Comparison of ENCODE assay signal across 8 cellular contexts in the genomic region with DNA sequence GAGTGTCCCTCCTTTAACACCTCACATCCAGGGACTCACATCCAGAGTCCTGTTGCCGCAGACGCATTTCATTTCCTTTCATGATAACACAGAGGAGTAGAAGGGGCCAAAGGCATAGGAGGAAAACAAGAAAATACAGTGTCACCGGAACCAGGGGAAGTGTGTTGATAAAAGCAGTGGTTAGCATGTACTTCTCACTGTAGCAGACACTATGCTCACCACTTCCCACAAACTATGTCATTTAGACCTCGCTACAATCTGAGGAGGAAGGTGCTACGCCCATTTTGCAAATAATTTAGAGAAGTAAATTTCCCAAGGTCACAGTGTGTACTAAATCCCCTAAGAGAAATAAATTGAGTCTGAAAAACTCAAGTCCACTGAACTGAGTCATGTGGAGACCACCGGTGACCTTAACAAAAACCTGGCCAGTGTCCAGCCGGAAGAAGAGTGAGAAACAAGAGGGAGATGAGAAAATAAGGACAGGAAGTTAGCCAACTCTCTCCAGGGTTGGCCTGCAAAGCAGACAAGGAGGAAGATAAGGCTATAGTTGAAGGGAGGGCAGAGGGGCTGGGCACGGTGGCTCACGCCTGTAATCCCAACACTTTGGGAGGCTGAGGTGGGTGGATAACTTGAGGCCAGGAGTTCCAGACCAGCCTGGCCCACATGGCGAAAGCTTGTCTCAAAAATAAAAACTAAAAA. TPM values are rescaled to one million over a fixed set of nuclear protein-coding genes. Genes with fewer than 3 reads are reported as not detected.
A peak's percentile ranks its signal among the peaks of the same experiment; 100 is the strongest.
DNase-seq lines count a peak whose midpoint lies in the region; ATAC-seq and TF ChIP-seq lines count a peak whose summit lies in the region.

No MANE protein-coding gene starts in this region.

- DNase-seq in activated naive CD4-positive, alpha-beta T cell treated with Interleukin-2 at 50 U/mL for 16 hours: no peak
- DNase-seq in activated naive CD8-positive, alpha-beta T cell treated with anti-CD3 and anti-CD28 coated beads, Interleukin-2, amount 50 U/mL, for 24 hours: no peak
- DNase-seq in ovary (peak in 4 of 5 donors; percentile 30 to 51 (median 44)), osteocyte (ENCODE audit: extremely low spot score, unreplicated experiment) (no peak)

- no peak overlapping the region for H3K27ac ChIP-seq in ovary

- TF ChIP-seq CTCF in ovary (IDR thresholded peaks at IDR 0.05) (no peak), osteocyte (IDR thresholded peaks at IDR 0.05) (no peak)

- H3K27me3 Mint-ChIP-seq in activated naive CD4-positive, alpha-beta T cell treated with anti-CD3 and anti-CD28 coated beads, Interleukin-2, amount 50 U/mL, for 24 hours: peaks cover 5% of the 10 kb centered on the region
- peaks cover 3% of the 10 kb centered on the region for H3K27me3 Mint-ChIP-seq in activated naive CD8-positive, alpha-beta T cell treated with anti-CD3 and anti-CD28 coated beads, Interleukin-2, amount 50 U/mL, for 24 hours
- peaks cover 13% of the 10 kb centered on the region for H3K27me3 Mint-ChIP-seq in osteocyte (ENCODE audit: unreplicated experiment)

- no peaks in the 10 kb centered on the region for H3K9me3 ChIP-seq in ovary

- peak overlapping the region; percentile 41 for H3K4me3 Mint-ChIP-seq in activated naive CD4-positive, alpha-beta T cell treated with anti-CD3 and anti-CD28 coated beads, Interleukin-2, amount 50 U/mL, for 24 hours
- no peak overlapping the region for H3K4me3 Mint-ChIP-seq in activated naive CD8-positive, alpha-beta T cell treated with anti-CD3 and anti-CD28 coated beads, Interleukin-2, amount 50 U/mL, for 24 hours
- no peak overlapping the region for H3K4me3 Mint-ChIP-seq in osteocyte (ENCODE audit: unreplicated experiment)

- peak; percentile 81 for ATAC-seq in HG03342 (IDR thresholded peaks at IDR 0.05; ENCODE audit: unreplicated experiment)
- peak; percentile 74 for ATAC-seq in activated naive CD8-positive, alpha-beta T cell treated with anti-CD3 and anti-CD28 coated beads, Interleukin-2, amount 50 U/mL, for 24 hours
- ATAC-seq in HG03520 (IDR thresholded peaks at IDR 0.05; ENCODE audit: unreplicated experiment): no peak
- ATAC-seq in GM18873 (IDR thresholded peaks at IDR 0.05; ENCODE audit: low FRiP score, unreplicated experiment): no peak

- H3K27ac Mint-ChIP-seq in activated naive CD4-positive, alpha-beta T cell treated with anti-CD3 and anti-CD28 coated beads, Interleukin-2, amount 50 U/mL, for 24 hours: peak overlapping the region; percentile 86
- H3K27ac Mint-ChIP-seq in activated naive CD8-positive, alpha-beta T cell treated with anti-CD3 and anti-CD28 coated beads, Interleukin-2, amount 50 U/mL, for 24 hours: peak overlapping the region; percentile 24
- no peak overlapping the region for H3K27ac Mint-ChIP-seq in osteocyte (ENCODE audit: unreplicated experiment)

- no peaks in the 10 kb centered on the region for H3K36me3 Mint-ChIP-seq in activated naive CD4-positive, alpha-beta T cell treated with anti-CD3 and anti-CD28 coated beads, Interleukin-2, amount 50 U/mL, for 24 hours
- no peaks in the 10 kb centered on the region for H3K36me3 Mint-ChIP-seq in activated naive CD8-positive, alpha-beta T cell treated with anti-CD3 and anti-CD28 coated beads, Interleukin-2, amount 50 U/mL, for 24 hours (ENCODE audit: low read depth)
- no peaks in the 10 kb centered on the region for H3K36me3 Mint-ChIP-seq in osteocyte (ENCODE audit: unreplicated experiment)

- 37 to 42% (median 40%) methylated on average over 10 of the region's 10 CpGs for WGBS in ovary, 3 donors

- H3K27me3 ChIP-seq in ovary: no peaks in the 10 kb centered on the region

- no peaks in the 10 kb centered on the region for H3K36me3 ChIP-seq in ovary

- TF ChIP-seq EP300 in ovary (IDR thresholded peaks at IDR 0.05): no peak

- peaks cover 8% of the 10 kb centered on the region for H3K4me1 ChIP-seq in ovary (ENCODE audit: insufficient read depth)

- H3K4me3 ChIP-seq in ovary: no peak overlapping the region

- no peak for TF ChIP-seq POLR2A in ovary (IDR thresholded peaks at IDR 0.05)

- peaks cover 17% of the 10 kb centered on the region for H3K4me1 Mint-ChIP-seq in activated naive CD4-positive, alpha-beta T cell treated with anti-CD3 and anti-CD28 coated beads, Interleukin-2, amount 50 U/mL, for 24 hours
- peaks cover 26% of the 10 kb centered on the region for H3K4me1 Mint-ChIP-seq in activated naive CD8-positive, alpha-beta T cell treated with anti-CD3 and anti-CD28 coated beads, Interleukin-2, amount 50 U/mL, for 24 hours
- H3K4me1 Mint-ChIP-seq in osteocyte (ENCODE audit: unreplicated experiment): no peaks in the 10 kb centered on the region

- intact Hi-C loops in ovary (cut with DNase I): no loop called here

- H3K9me3 Mint-ChIP-seq in activated naive CD4-positive, alpha-beta T cell treated with anti-CD3 and anti-CD28 coated beads, Interleukin-2, amount 50 U/mL, for 24 hours: no peaks in the 10 kb centered on the region
- H3K9me3 Mint-ChIP-seq in activated naive CD8-positive, alpha-beta T cell treated with anti-CD3 and anti-CD28 coated beads, Interleukin-2, amount 50 U/mL, for 24 hours: no peaks in the 10 kb centered on the region
- no peaks in the 10 kb centered on the region for H3K9me3 Mint-ChIP-seq in osteocyte (ENCODE audit: unreplicated experiment)

RNA-seq across cellular contexts. Expression of a gene that starts 25.8 kb away (rescaled TPM):
- total RNA-seq in ovary: 10 to 100 TPM in 4 of 7 donors, 1 to 10 TPM in 3; 4.8 to 24.6 (median 11.1) TPM
- 1 to 10 TPM; 7.4 to 9.6 TPM for polyA plus RNA-seq in ovary
- not detected in 2 replicates for total RNA-seq in osteocyte

Comparison
In these comparisons a context has a peak if more than half of its experiments do, and no peak if none do; other contexts are left out.
1. DNase-seq: peak in ovary (4 of 5); none in activated naive CD4-positive, alpha-beta T cell treated with Interleukin-2 at 50 U/mL for 16 hours (single experiment), activated naive CD8-positive, alpha-beta T cell treated with anti-CD3 and anti-CD28 coated beads, Interleukin-2, amount 50 U/mL, for 24 hours (single experiment) and osteocyte (single experiment).
2. ATAC-seq: peak in HG03342 (single experiment) and activated naive CD8-positive, alpha-beta T cell treated with anti-CD3 and anti-CD28 coated beads, Interleukin-2, amount 50 U/mL, for 24 hours (single experiment); none in HG03520 (single experiment) and GM18873 (single experiment).